In genomic region chr4:155570661-155571060, GRCh38 we compare ENCODE assay signal across 20 cellular contexts.
DNase-seq lines count a peak whose midpoint lies in the region; ATAC-seq and TF ChIP-seq lines count a peak whose summit lies in the region.
"Had no signal": no experiment of that assay in that cellular context is flagged by ENCODE, and none has a peak within 500 bp of the region (broad histone marks: within the 10 kb centered on the region; RNA-seq: fewer than 3 reads in every experiment).

No MANE protein-coding gene starts in this region.

- H3K4me2 ChIP-seq in GM23248 (ENCODE audit: unreplicated experiment), result no peak overlapping the region
- no peak overlapping the region for H3K4me2 ChIP-seq in neural progenitor cell
- H3K4me2 ChIP-seq: A549; BLaER1 treated with 17β-estradiol and CSF1 and Interleukin-3, amounts not matched to agents 10 nM and 100 nM; GM23338 had no signal

- no peak overlapping the region for H3K4me3 ChIP-seq in GM23248
- no peak overlapping the region for H3K4me3 ChIP-seq in neural progenitor cell
- H3K4me3 ChIP-seq: A549; BLaER1 treated with 17β-estradiol and CSF1 and Interleukin-3, amounts not matched to agents 10 nM and 100 nM; GM12878; GM23338 had no signal

- H3K9ac ChIP-seq in GM23248 (no peak overlapping the region), neural progenitor cell (no peak overlapping the region)
- H3K9ac ChIP-seq: BLaER1 treated with 17β-estradiol and CSF1 and Interleukin-3, amounts not matched to agents 10 nM and 100 nM had no signal

- DNase-seq in GM23248, result no peak
- no peak for DNase-seq in endothelial cell (ENCODE audit: low spot score)
- no peak for DNase-seq in neural progenitor cell (ENCODE audit: low spot score)
- no peak for DNase-seq in epidermal melanocyte (ENCODE audit: insufficient read length, low spot score)
- DNase-seq in activated T-cell treated with anti-CD3 and anti-CD28 coated beads for 4 hours, result no peak
- DNase-seq: 8988T; ACHN; AML-193; Caco-2; CD4-positive, alpha-beta memory T cell; GDM1; H9 had no signal

- peaks cover 4% of the 10 kb centered on the region for H3K36me3 Mint-ChIP-seq in endothelial cell (ENCODE audit: low read depth, unreplicated experiment)
- H3K36me3 Mint-ChIP-seq in neural progenitor cell, result no peaks in the 10 kb centered on the region
- H3K36me3 Mint-ChIP-seq: CD4-positive, alpha-beta memory T cell had no signal

- TF ChIP-seq CTCF in C4-2B (conservative IDR thresholded peaks at IDR 0.05), result no peak
- TF ChIP-seq CTCF in endothelial cell (IDR thresholded peaks at IDR 0.05; ENCODE audit: unreplicated experiment), result no peak
- no peak for TF ChIP-seq CTCF in neural progenitor cell (IDR thresholded peaks at IDR 0.05)

- in situ Hi-C loops in GM23248 (cut with MboI), result no loop called here

- H3K4me3 Mint-ChIP-seq in endothelial cell (ENCODE audit: unreplicated experiment) (no peak overlapping the region), neural progenitor cell (no peak overlapping the region)
- H3K4me3 Mint-ChIP-seq: CD4-positive, alpha-beta memory T cell; GM23338; H9 had no signal

- 70 to 75% methylated on average over 2 of the region's 2 CpGs for WGBS in GM23248 (ENCODE audit: low coverage in 1 of 2, low lambda C conversion rate in 2 of 2, missing lambda C conversion rate in 2 of 2), 2 experiments

- peak overlapping the region; percentile 6 for H3K27ac Mint-ChIP-seq in endothelial cell (ENCODE audit: unreplicated experiment)
- no peak overlapping the region for H3K27ac Mint-ChIP-seq in neural progenitor cell
- H3K27ac Mint-ChIP-seq: CD4-positive, alpha-beta memory T cell; GM23338; H9 had no signal

- H3K9me3 ChIP-seq in GM23248 (ENCODE audit: low read depth) (no peaks in the 10 kb centered on the region), neural progenitor cell (ENCODE audit: low read depth) (no peaks in the 10 kb centered on the region)
- H3K9me3 ChIP-seq: A549, BE2C, Caco-2 had no signal

- no peak for ATAC-seq in HG02759 (IDR thresholded peaks at IDR 0.05; ENCODE audit: unreplicated experiment)
- ATAC-seq: A549, GM12878, GM23338, HCT116 had no signal

- no peaks in the 10 kb centered on the region for H3K9me2 ChIP-seq in GM23248 (ENCODE audit: insufficient read depth)

- H3K79me2 ChIP-seq in GM23248 (ENCODE audit: insufficient read depth) (no peaks in the 10 kb centered on the region), neural progenitor cell (ENCODE audit: low read depth) (no peaks in the 10 kb centered on the region)

- no peaks in the 10 kb centered on the region for H3K27me3 ChIP-seq in GM23248 (replicated peaks; ENCODE audit: insufficient read depth)
- no peaks in the 10 kb centered on the region for H3K27me3 ChIP-seq in neural progenitor cell
- H3K27me3 ChIP-seq: BE2C; BLaER1 treated with 17β-estradiol and CSF1 and Interleukin-3, amounts not matched to agents 10 nM and 100 nM had no signal

- H3K4me1 ChIP-seq in GM23248 (ENCODE audit: insufficient read depth), result peaks cover 8% of the 10 kb centered on the region; the same call in 1 of the 2 replicates
- peaks cover 12% of the 10 kb centered on the region for H3K4me1 ChIP-seq in neural progenitor cell
- H3K4me1 ChIP-seq: A549, Caco-2 had no signal

- 0 out of 2 replicates have a peak, but pooled peaks cover 5% of the 10 kb centered on the region for H3F3A ChIP-seq in GM23248 (ENCODE audit: insufficient read depth)
- no peaks in the 10 kb centered on the region for H3F3A ChIP-seq in neural progenitor cell (ENCODE audit: low read depth)

- H3K36me3 ChIP-seq in GM23248 (ENCODE audit: low read depth) (no peaks in the 10 kb centered on the region), neural progenitor cell (no peaks in the 10 kb centered on the region)
- H3K36me3 ChIP-seq: BE2C; BLaER1 treated with 17β-estradiol and CSF1 and Interleukin-3, amounts not matched to agents 10 nM and 100 nM had no signal

- peak overlapping the region; percentile 36; the same call in 1 of the 2 replicates for H3K27ac ChIP-seq in C4-2B
- peak overlapping the region; percentile 29; the same call in 1 of the 2 replicates for H3K27ac ChIP-seq in GM23248
- no peak overlapping the region for H3K27ac ChIP-seq in neural progenitor cell
- H3K27ac ChIP-seq: A549; BLaER1 treated with 17β-estradiol and CSF1 and Interleukin-3, amounts not matched to agents 10 nM and 100 nM had no signal

- H3K9me3 Mint-ChIP-seq in endothelial cell (ENCODE audit: unreplicated experiment) (no peaks in the 10 kb centered on the region), neural progenitor cell (peaks cover 5% of the 10 kb centered on the region)
- H3K9me3 Mint-ChIP-seq: CD4-positive, alpha-beta memory T cell; GM23338 had no signal

- no peak overlapping the region for H2AFZ ChIP-seq in GM23248
- peak overlapping the region; percentile 57 for H2AFZ ChIP-seq in neural progenitor cell (replicated peaks)

- H3K4me1 Mint-ChIP-seq in endothelial cell (ENCODE audit: unreplicated experiment) (peaks cover 7% of the 10 kb centered on the region), neural progenitor cell (peaks cover 20% of the 10 kb centered on the region)
- H3K4me1 Mint-ChIP-seq: CD4-positive, alpha-beta memory T cell; GM23338; H9 had no signal

- H4K20me1 ChIP-seq in GM23248 (ENCODE audit: insufficient read depth) (no peaks in the 10 kb centered on the region), neural progenitor cell (ENCODE audit: low read depth) (no peaks in the 10 kb centered on the region)
- H4K20me1 ChIP-seq: BLaER1 treated with 17β-estradiol and CSF1 and Interleukin-3, amounts not matched to agents 10 nM and 100 nM had no signal

- H3K27me3 Mint-ChIP-seq in endothelial cell (ENCODE audit: unreplicated experiment) (peaks cover 3% of the 10 kb centered on the region), neural progenitor cell (ENCODE audit: insufficient read depth, low read depth) (no peaks in the 10 kb centered on the region)
